Comparison of ENCODE assay signal across 1 cellular context in the genomic region with DNA sequence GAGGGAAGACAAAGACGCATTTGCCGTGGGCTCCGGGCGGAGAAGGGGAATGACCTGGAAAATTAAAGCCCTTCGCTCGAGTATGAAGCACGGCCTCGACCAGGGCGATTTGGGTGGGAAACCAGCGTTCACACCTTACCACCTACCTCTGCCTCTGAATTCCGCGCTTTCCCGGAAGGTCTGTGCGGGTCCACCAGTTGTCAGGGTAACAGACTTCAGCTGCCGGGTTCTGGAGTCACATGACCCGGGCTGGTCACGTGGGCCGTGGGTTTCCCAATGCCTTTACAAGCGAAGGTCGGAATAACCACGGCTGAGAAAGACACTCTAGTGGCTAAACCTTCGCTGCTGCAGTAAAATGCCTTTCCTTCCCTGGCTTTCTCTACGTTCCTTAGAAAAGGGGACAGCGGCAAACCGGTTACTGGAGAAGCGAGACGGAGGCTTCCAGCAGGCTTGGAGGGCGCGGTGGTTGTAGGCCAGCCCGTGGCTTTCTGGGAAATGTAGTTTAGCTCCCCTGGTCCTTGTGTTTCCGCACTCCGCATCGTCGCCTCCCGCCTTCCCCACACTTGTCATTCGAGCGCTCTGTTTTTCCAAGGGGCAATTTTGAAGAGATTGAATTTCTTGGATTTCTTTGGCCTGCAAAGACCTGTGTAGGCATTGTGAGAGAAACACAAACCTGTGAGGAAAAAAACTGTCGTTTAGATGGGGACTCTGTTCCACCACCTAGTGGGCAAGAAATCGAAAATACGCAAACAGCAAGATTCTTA.
TF ChIP-seq lines count a peak whose summit lies in the region.

TSS of gene CEP162 (minus strand) at position 210 of the 764 bp plus-strand sequence. CDS start 1,250 bp downstream, outside the sequence.

TF ChIP-seq in HepG2, 621 proteins besides CTCF, POLR2A, EP300 and RAD21 (continued from another document and continues in another):
- TF ChIP-seq PAXIP1 (CRISPR knock-in tag; conservative IDR thresholded peaks at IDR 0.05) (0 out of 2 replicates have a peak, but pooled peaks have one; percentile 34), SP140L (CRISPR knock-in tag; IDR thresholded peaks at IDR 0.05; ENCODE audit: borderline replicate concordance) (no peak), POLR2G (IDR thresholded peaks at IDR 0.05; ENCODE audit: low read depth, low read length) (peak; percentile 38; the same call in 1 of the 2 replicates), POGZ (CRISPR knock-in tag; IDR thresholded peaks at IDR 0.05) (peak; percentile 55; the same call in 1 of the 2 replicates), GTF2F1 (IDR thresholded peaks at IDR 0.05; ENCODE audit: low read length) (no peak), XBP1 (CRISPR knock-in tag; IDR thresholded peaks at IDR 0.05) (0 out of 2 replicates have a peak, but pooled peaks have one; percentile 53), ZNF713 (CRISPR knock-in tag; IDR thresholded peaks at IDR 0.05) (no peak), ZFAT (CRISPR knock-in tag; conservative IDR thresholded peaks at IDR 0.05) (no peak), HNF4A (CRISPR knock-in tag; IDR thresholded peaks at IDR 0.05) (peak; percentile 8; the same call in 1 of the 2 replicates), EED (CRISPR knock-in tag; IDR thresholded peaks at IDR 0.05) (no peak), NBN (conservative IDR thresholded peaks at IDR 0.05) (no peak), PAWR (CRISPR knock-in tag; IDR thresholded peaks at IDR 0.05; ENCODE audit: borderline replicate concordance) (no peak), ZNF556 (CRISPR knock-in tag; IDR thresholded peaks at IDR 0.05; ENCODE audit: borderline replicate concordance) (no peak), ZNF580 (CRISPR knock-in tag; IDR thresholded peaks at IDR 0.05; ENCODE audit: borderline replicate concordance, low read depth) (no peak), SAP130 (CRISPR knock-in tag; IDR thresholded peaks at IDR 0.05; ENCODE audit: low read depth) (peak; percentile 99), ZNF619 (CRISPR knock-in tag; IDR thresholded peaks at IDR 0.05) (no peak), TSC22D2 (CRISPR knock-in tag; IDR thresholded peaks at IDR 0.05; ENCODE audit: borderline replicate concordance) (no peak; the same call in 1 of the 2 replicates), NFE2 (CRISPR knock-in tag; IDR thresholded peaks at IDR 0.05) (no peak), CHD2 (IDR thresholded peaks at IDR 0.05; ENCODE audit: low read depth, low read length) (no peak), ZNF7 (CRISPR knock-in tag; IDR thresholded peaks at IDR 0.05) (no peak), HDAC6 (IDR thresholded peaks at IDR 0.05; ENCODE audit: low read depth, low read length) (no peak), IRF2 (CRISPR knock-in tag; IDR thresholded peaks at IDR 0.05) (no peak; the same call in none of the 2 replicates), ZNF670 (CRISPR knock-in tag; IDR thresholded peaks at IDR 0.05; ENCODE audit: borderline replicate concordance) (no peak), ZNF616 (CRISPR knock-in tag; IDR thresholded peaks at IDR 0.05; ENCODE audit: low read depth) (no peak), ZNF562 (CRISPR knock-in tag; IDR thresholded peaks at IDR 0.05; ENCODE audit: borderline replicate concordance) (no peak; the same call in 1 of the 2 replicates), EEA1 (CRISPR knock-in tag; IDR thresholded peaks at IDR 0.05; ENCODE audit: borderline replicate concordance) (peak; percentile 60; the same call in 1 of the 2 replicates), GPBP1L1 (CRISPR knock-in tag; IDR thresholded peaks at IDR 0.05) (no peak), ZNF577 (CRISPR knock-in tag; IDR thresholded peaks at IDR 0.05; ENCODE audit: borderline replicate concordance, low read depth) (no peak), MBD4 (IDR thresholded peaks at IDR 0.05; ENCODE audit: borderline replicate concordance, low read length) (no peak), ZBTB25 (CRISPR knock-in tag; IDR thresholded peaks at IDR 0.05) (no peak), RBFOX2 (IDR thresholded peaks at IDR 0.05; ENCODE audit: low read depth, low read length) (no peak), ZSCAN20 (CRISPR knock-in tag; IDR thresholded peaks at IDR 0.05; ENCODE audit: borderline replicate concordance) (0 out of 2 replicates have a peak, but pooled peaks have one; percentile 54), AGO2 (optimal IDR thresholded peaks at IDR 0.05; ENCODE audit: low read depth, low read length) (no peak), CENPT (CRISPR knock-in tag; IDR thresholded peaks at IDR 0.05; ENCODE audit: low read depth) (peak; percentile 76; the same call in 1 of the 2 replicates), FOXC1 (CRISPR knock-in tag; IDR thresholded peaks at IDR 0.05; ENCODE audit: borderline replicate concordance) (peak; percentile 63), CEBPB (IDR thresholded peaks at IDR 0.05; ENCODE audit: borderline replicate concordance, low read depth, low read length) (peak; percentile 89), SRF (IDR thresholded peaks at IDR 0.05; ENCODE audit: low read depth, low read length) (no peak), SNAPC2 (CRISPR knock-in tag; IDR thresholded peaks at IDR 0.05) (no peak), PITX1 (CRISPR knock-in tag; IDR thresholded peaks at IDR 0.05) (no peak), ZNF605 (CRISPR knock-in tag; IDR thresholded peaks at IDR 0.05) (peak; percentile 62; the same call in 1 of the 2 replicates), CBX5 (CRISPR knock-in tag; IDR thresholded peaks at IDR 0.05; ENCODE audit: borderline replicate concordance) (peak; percentile 28; the same call in 1 of the 2 replicates), RNF2 (conservative IDR thresholded peaks at IDR 0.05; ENCODE audit: low read depth) (peak; percentile 57; the same call in 1 of the 2 replicates), ZNF33A (CRISPR knock-in tag; IDR thresholded peaks at IDR 0.05; ENCODE audit: borderline replicate concordance) (no peak), BRCA1 (CRISPR knock-in tag; IDR thresholded peaks at IDR 0.05) (no peak), ZNF709 (CRISPR knock-in tag; IDR thresholded peaks at IDR 0.05) (no peak), ZNF143 (CRISPR knock-in tag; IDR thresholded peaks at IDR 0.05) (peak; percentile 96), TOPORS (CRISPR knock-in tag; IDR thresholded peaks at IDR 0.05) (no peak), ZNF652 (CRISPR knock-in tag; IDR thresholded peaks at IDR 0.05; ENCODE audit: borderline replicate concordance, low read depth) (no peak), KAT2B (IDR thresholded peaks at IDR 0.05; ENCODE audit: borderline replicate concordance, low read depth, low read length) (no peak), HMGA1 (CRISPR knock-in tag; conservative IDR thresholded peaks at IDR 0.05) (no peak)
- TF ChIP-seq, protein P1, sequence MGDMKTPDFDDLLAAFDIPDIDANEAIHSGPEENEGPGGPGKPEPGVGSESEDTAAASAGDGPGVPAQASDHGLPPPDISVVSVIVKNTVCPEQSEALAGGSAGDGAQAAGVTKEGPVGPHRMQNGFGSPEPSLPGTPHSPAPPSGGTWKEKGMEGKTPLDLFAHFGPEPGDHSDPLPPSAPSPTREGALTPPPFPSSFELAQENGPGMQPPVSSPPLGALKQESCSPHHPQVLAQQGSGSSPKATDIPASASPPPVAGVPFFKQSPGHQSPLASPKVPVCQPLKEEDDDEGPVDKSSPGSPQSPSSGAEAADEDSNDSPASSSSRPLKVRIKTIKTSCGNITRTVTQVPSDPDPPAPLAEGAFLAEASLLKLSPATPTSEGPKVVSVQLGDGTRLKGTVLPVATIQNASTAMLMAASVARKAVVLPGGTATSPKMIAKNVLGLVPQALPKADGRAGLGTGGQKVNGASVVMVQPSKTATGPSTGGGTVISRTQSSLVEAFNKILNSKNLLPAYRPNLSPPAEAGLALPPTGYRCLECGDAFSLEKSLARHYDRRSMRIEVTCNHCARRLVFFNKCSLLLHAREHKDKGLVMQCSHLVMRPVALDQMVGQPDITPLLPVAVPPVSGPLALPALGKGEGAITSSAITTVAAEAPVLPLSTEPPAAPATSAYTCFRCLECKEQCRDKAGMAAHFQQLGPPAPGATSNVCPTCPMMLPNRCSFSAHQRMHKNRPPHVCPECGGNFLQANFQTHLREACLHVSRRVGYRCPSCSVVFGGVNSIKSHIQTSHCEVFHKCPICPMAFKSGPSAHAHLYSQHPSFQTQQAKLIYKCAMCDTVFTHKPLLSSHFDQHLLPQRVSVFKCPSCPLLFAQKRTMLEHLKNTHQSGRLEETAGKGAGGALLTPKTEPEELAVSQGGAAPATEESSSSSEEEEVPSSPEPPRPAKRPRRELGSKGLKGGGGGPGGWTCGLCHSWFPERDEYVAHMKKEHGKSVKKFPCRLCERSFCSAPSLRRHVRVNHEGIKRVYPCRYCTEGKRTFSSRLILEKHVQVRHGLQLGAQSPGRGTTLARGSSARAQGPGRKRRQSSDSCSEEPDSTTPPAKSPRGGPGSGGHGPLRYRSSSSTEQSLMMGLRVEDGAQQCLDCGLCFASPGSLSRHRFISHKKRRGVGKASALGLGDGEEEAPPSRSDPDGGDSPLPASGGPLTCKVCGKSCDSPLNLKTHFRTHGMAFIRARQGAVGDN (CRISPR knock-in tag; IDR thresholded peaks at IDR 0.05): peak; percentile 79
- TF ChIP-seq, protein P2, sequence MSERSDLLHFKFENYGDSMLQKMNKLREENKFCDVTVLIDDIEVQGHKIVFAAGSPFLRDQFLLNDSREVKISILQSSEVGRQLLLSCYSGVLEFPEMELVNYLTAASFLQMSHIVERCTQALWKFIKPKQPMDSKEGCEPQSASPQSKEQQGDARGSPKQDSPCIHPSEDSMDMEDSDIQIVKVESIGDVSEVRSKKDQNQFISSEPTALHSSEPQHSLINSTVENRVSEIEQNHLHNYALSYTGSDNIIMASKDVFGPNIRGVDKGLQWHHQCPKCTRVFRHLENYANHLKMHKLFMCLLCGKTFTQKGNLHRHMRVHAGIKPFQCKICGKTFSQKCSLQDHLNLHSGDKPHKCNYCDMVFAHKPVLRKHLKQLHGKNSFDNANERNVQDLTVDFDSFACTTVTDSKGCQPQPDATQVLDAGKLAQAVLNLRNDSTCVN (CRISPR knock-in tag; IDR thresholded peaks at IDR 0.05; ENCODE audit: borderline replicate concordance): peak; percentile 65; the same call in 1 of the 2 replicates
